In genomic region chr18:59904051-59904601, GRCh38 we compare ENCODE assay signal across 9 cellular contexts. TPM values are rescaled to one million over a fixed set of nuclear protein-coding genes. Genes with fewer than 3 reads are reported as not detected.
A peak's percentile ranks its signal among the peaks of the same experiment; 100 is the strongest.
DNase-seq lines count a peak whose midpoint lies in the region; ATAC-seq and TF ChIP-seq lines count a peak whose summit lies in the region.
"Had no signal": no experiment of that assay in that cellular context is flagged by ENCODE, and none has a peak within 500 bp of the region (broad histone marks: within the 10 kb centered on the region; RNA-seq: fewer than 3 reads in every experiment).

No MANE protein-coding gene starts in this region.

- peaks cover 28% of the 10 kb centered on the region for H4K20me1 ChIP-seq in SK-N-SH (ENCODE audit: insufficient read depth)

- CTCF ChIA-PET in SK-N-SH (lab: Yijun Ruan, JAX): interaction anchor here (0.7 kb wide), 1 partner anchor 74 kb away, joined by 3 read pairs; no protein-coding TSS in a partner anchor

- H3K4me2 ChIP-seq in SK-N-SH: peak overlapping the region; percentile 9

- POLR2A ChIA-PET in SK-N-SH (lab: Yijun Ruan, JAX): no interaction called here

- H3K79me2 ChIP-seq in SK-N-SH (ENCODE audit: insufficient read depth): peaks cover 48% of the 10 kb centered on the region

- peaks cover 55% of the 10 kb centered on the region for H3K4me1 Mint-ChIP-seq in activated naive CD8-positive, alpha-beta T cell (ENCODE audit: low read depth)

- no peaks in the 10 kb centered on the region for H3K27me3 Mint-ChIP-seq in activated naive CD8-positive, alpha-beta T cell

- no peak for ATAC-seq in SK-N-SH treated with all-trans-retinoic acid at 6 μM for 48 hours
- ATAC-seq in GM21529 (IDR thresholded peaks at IDR 0.05; ENCODE audit: unreplicated experiment): no peak
- ATAC-seq in HG02588 (IDR thresholded peaks at IDR 0.05; ENCODE audit: unreplicated experiment): no peak

- H3K27ac ChIP-seq in SK-N-SH (ENCODE audit: low read depth in 2 of 2, low read length in 1 of 2) (peak overlapping the region; percentile 36 to 68; a peak in 3 of 4 replicates), HUES64 (ENCODE audit: low read depth, low read length) (peak overlapping the region; percentile 40; the same call in 1 of the 2 replicates), neutrophil (peak overlapping the region; percentile 97)

- no peak overlapping the region for H2AFZ ChIP-seq in SK-N-SH (ENCODE audit: low read depth)

- TF ChIP-seq RAD21 in SK-N-SH (IDR thresholded peaks at IDR 0.05; ENCODE audit: low read length): no peak

- no peaks in the 10 kb centered on the region for H3K9me3 ChIP-seq in SK-N-SH
- no peaks in the 10 kb centered on the region for H3K9me3 ChIP-seq in HUES64 (ENCODE audit: insufficient read depth, low read depth, low read length)
- no peaks in the 10 kb centered on the region for H3K9me3 ChIP-seq in neutrophil
- H3K9me3 ChIP-seq: gastroesophageal sphincter had no signal

- H3K9me2 ChIP-seq in SK-N-SH: no peaks in the 10 kb centered on the region

- H3K9me3 Mint-ChIP-seq in activated naive CD8-positive, alpha-beta T cell (ENCODE audit: low read depth): no peaks in the 10 kb centered on the region

- WGBS in SK-N-SH (ENCODE audit: low lambda C conversion rate): 100% methylated on average over 1 of the region's 1 CpG
- 87% methylated on average over 1 of the region's 1 CpG for WGBS in HUES64

- peaks cover 18% of the 10 kb centered on the region for H3K36me3 Mint-ChIP-seq in activated naive CD8-positive, alpha-beta T cell

- no peak for DNase-seq in SK-N-SH
- no peak for DNase-seq in cortex of kidney (lab: John Stamatoyannopoulos, UW)

- H3K4me1 ChIP-seq in SK-N-SH (ENCODE audit: control insufficient read depth in 1 of 2, insufficient read depth in 2 of 2, low read depth in 1 of 2, low read length in 1 of 2): peaks cover 14 to 22% of the 10 kb centered on the region in 2 experiments; a peak in 3 of 4 replicates
- peaks cover 48% of the 10 kb centered on the region for H3K4me1 ChIP-seq in HUES64 (ENCODE audit: insufficient read depth, low read length)
- peaks cover 49 to 54% of the 10 kb centered on the region in 2 experiments for H3K4me1 ChIP-seq in neutrophil (ENCODE audit: control insufficient read depth in 1 of 2, insufficient read depth in 1 of 2, low read depth in 1 of 2, low read length in 1 of 2)

- H3K27me3 ChIP-seq in SK-N-SH (ENCODE audit: insufficient read depth) (no peaks in the 10 kb centered on the region), HUES64 (ENCODE audit: insufficient read depth, low read length) (peaks cover 11% of the 10 kb centered on the region; the same call in 1 of the 2 replicates), neutrophil (no peaks in the 10 kb centered on the region)

- H3K9ac ChIP-seq in SK-N-SH (0 out of 2 replicates have a peak overlapping the region, but pooled peaks have one; percentile 6), HUES64 (ENCODE audit: low read depth, low read length) (no peak overlapping the region)

- H3K36me3 ChIP-seq in SK-N-SH (replicated peaks in 1 of 2; ENCODE audit: control insufficient read depth in 1 of 2, insufficient read depth in 2 of 2, low read length in 1 of 2) (peaks cover 21 to 23% of the 10 kb centered on the region in 2 experiments), HUES64 (ENCODE audit: insufficient read depth, low read length) (peaks cover 28% of the 10 kb centered on the region), neutrophil (peaks cover 6% of the 10 kb centered on the region)
- H3K36me3 ChIP-seq: gastroesophageal sphincter had no signal

- TF ChIP-seq CTCF in SK-N-SH (IDR thresholded peaks at IDR 0.05) (no peak), neutrophil (IDR thresholded peaks at IDR 0.05) (no peak)

- H3K27ac Mint-ChIP-seq in activated naive CD8-positive, alpha-beta T cell: peak overlapping the region; percentile 88

- peak overlapping the region; percentile 77 for H3K4me3 Mint-ChIP-seq in activated naive CD8-positive, alpha-beta T cell

- H3F3A ChIP-seq in SK-N-SH (replicated peaks; ENCODE audit: insufficient read depth): peaks cover 48% of the 10 kb centered on the region

- TF ChIP-seq EP300 in SK-N-SH (IDR thresholded peaks at IDR 0.05; ENCODE audit: borderline replicate concordance in 1 of 2, low read depth in 1 of 2, low read length in 1 of 2): no peak

- no peak overlapping the region for H3K4me3 ChIP-seq in SK-N-SH (ENCODE audit: low read depth in 2 of 2, low read length in 1 of 2)
- H3K4me3 ChIP-seq in HUES64 (ENCODE audit: low read length): peak overlapping the region; percentile 89; the same call in 1 of the 2 replicates
- H3K4me3 ChIP-seq in neutrophil (ENCODE audit: low read depth in 1 of 2, low read length in 1 of 2): peak overlapping the region; percentile 32 to 46
- H3K4me3 ChIP-seq: gastroesophageal sphincter had no signal

TF ChIP-seq in SK-N-SH, 30 proteins besides CTCF, POLR2A, EP300 and RAD21 (continues in another document):
- TF ChIP-seq GABPA (IDR thresholded peaks at IDR 0.05; ENCODE audit: low read depth): no peak
- TF ChIP-seq POLR2AphosphoS5 (IDR thresholded peaks at IDR 0.05; ENCODE audit: low read depth, low read length): no peak
- TF ChIP-seq SIN3A (IDR thresholded peaks at IDR 0.05; ENCODE audit: borderline replicate concordance, low read depth, low read length): no peak
- no peak for TF ChIP-seq RFX5 (IDR thresholded peaks at IDR 0.05; ENCODE audit: low read length)
- no peak for TF ChIP-seq EZH2phosphoT487 (IDR thresholded peaks at IDR 0.05; ENCODE audit: borderline replicate concordance, low read depth)
- no peak for TF ChIP-seq CHD2 (IDR thresholded peaks at IDR 0.05; ENCODE audit: low read length, partially characterized antibody)
- no peak for TF ChIP-seq YY1 (IDR thresholded peaks at IDR 0.05; ENCODE audit: low read depth)
- no peak for TF ChIP-seq FOXJ3 (CRISPR knock-in tag; IDR thresholded peaks at IDR 0.05)
- no peak for TF ChIP-seq FOSL2 (IDR thresholded peaks at IDR 0.05; ENCODE audit: borderline replicate concordance, low read depth)
- TF ChIP-seq, protein P1, sequence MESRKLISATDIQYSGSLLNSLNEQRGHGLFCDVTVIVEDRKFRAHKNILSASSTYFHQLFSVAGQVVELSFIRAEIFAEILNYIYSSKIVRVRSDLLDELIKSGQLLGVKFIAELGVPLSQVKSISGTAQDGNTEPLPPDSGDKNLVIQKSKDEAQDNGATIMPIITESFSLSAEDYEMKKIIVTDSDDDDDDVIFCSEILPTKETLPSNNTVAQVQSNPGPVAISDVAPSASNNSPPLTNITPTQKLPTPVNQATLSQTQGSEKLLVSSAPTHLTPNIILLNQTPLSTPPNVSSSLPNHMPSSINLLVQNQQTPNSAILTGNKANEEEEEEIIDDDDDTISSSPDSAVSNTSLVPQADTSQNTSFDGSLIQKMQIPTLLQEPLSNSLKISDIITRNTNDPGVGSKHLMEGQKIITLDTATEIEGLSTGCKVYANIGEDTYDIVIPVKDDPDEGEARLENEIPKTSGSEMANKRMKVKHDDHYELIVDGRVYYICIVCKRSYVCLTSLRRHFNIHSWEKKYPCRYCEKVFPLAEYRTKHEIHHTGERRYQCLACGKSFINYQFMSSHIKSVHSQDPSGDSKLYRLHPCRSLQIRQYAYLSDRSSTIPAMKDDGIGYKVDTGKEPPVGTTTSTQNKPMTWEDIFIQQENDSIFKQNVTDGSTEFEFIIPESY (IDR thresholded peaks at IDR 0.05; ENCODE audit: borderline replicate concordance, low read depth): no peak

TF ChIP-seq in SK-N-SH treated with all-trans-retinoic acid at 6 μM for 48 hours, 23 proteins besides CTCF, POLR2A, EP300 and RAD21:
- TF ChIP-seq, protein P2, sequence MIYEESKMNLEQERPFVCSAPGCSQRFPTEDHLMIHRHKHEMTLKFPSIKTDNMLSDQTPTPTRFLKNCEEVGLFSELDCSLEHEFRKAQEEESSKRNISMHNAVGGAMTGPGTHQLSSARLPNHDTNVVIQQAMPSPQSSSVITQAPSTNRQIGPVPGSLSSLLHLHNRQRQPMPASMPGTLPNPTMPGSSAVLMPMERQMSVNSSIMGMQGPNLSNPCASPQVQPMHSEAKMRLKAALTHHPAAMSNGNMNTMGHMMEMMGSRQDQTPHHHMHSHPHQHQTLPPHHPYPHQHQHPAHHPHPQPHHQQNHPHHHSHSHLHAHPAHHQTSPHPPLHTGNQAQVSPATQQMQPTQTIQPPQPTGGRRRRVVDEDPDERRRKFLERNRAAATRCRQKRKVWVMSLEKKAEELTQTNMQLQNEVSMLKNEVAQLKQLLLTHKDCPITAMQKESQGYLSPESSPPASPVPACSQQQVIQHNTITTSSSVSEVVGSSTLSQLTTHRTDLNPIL (CRISPR knock-in tag; IDR thresholded peaks at IDR 0.05; ENCODE audit: low read depth): no peak
- TF ChIP-seq TCF4 (CRISPR knock-in tag; IDR thresholded peaks at IDR 0.05; ENCODE audit: borderline replicate concordance): no peak
- no peak for TF ChIP-seq ARNTL (CRISPR knock-in tag; IDR thresholded peaks at IDR 0.05; ENCODE audit: borderline replicate concordance, low read depth)
- no peak for TF ChIP-seq GLIS3 (CRISPR knock-in tag; IDR thresholded peaks at IDR 0.05)
- TF ChIP-seq ZNF70 (CRISPR knock-in tag; IDR thresholded peaks at IDR 0.05): no peak
- TF ChIP-seq BACH2 (CRISPR knock-in tag; IDR thresholded peaks at IDR 0.05; ENCODE audit: borderline replicate concordance): no peak
- TF ChIP-seq SNAI2 (CRISPR knock-in tag; IDR thresholded peaks at IDR 0.05): no peak
- TF ChIP-seq RARB (CRISPR knock-in tag; IDR thresholded peaks at IDR 0.05): no peak

RNA-seq across cellular contexts. Expression of gene PMAIP1, which starts 4.3 kb away (rescaled TPM):
- 74.5 and 76.9 TPM in 2 replicates for polyA plus RNA-seq in SK-N-SH (2012; rRNA removed)
- 79.4 and 117 TPM in 2 replicates for polyA plus RNA-seq in SK-N-SH (2012; cell fraction: cytosol; rRNA removed)
- polyA plus RNA-seq in SK-N-SH (2012; cell fraction: nucleus; rRNA removed): 37.4 and 69.3 TPM in 2 replicates
- 63.6 TPM for polyA plus RNA-seq in HUES64 (2013, experiment 1 of 2)
- 70.6 TPM for polyA plus RNA-seq in HUES64 (2013, experiment 2 of 2)

Comparison
In these comparisons a context has a peak if more than half of its experiments do, and no peak if none do; other contexts are left out.
1. H3K27ac ChIP-seq: peak in every context shown above with its lines; median percentile 97 in neutrophil; 52 in SK-N-SH; 40 in HUES64.
2. H3K4me3 ChIP-seq: peak in HUES64 (single experiment) and neutrophil (2 of 2); none in SK-N-SH (0 of 2).